ENCODE assay signal across 10 cellular contexts in genomic region chr1:89908993-89909436, GRCh38.
A peak's percentile ranks its signal among the peaks of the same experiment; 100 is the strongest.
DNase-seq lines count a peak whose midpoint lies in the region; ATAC-seq and TF ChIP-seq lines count a peak whose summit lies in the region.
"Had no signal": no experiment of that assay in that cellular context is flagged by ENCODE, and none has a peak within 500 bp of the region (broad histone marks: within the 10 kb centered on the region; RNA-seq: fewer than 3 reads in every experiment).

No MANE protein-coding gene starts in this region.

- DNase-seq in GM13977 (ENCODE audit: low spot score): peak; percentile 28
- DNase-seq in OCI-M1 (lab: John Stamatoyannopoulos, UW): peak; percentile 74
- DNase-seq in epithelial cell of esophagus (ENCODE audit: low read depth): peak; percentile 92
- no peak for DNase-seq in sciatic nerve (ENCODE audit: low spot score)
- no peak for DNase-seq in superior temporal gyrus (ENCODE audit: extremely low spot score)
- DNase-seq in amygdala (lab: John Stamatoyannopoulos, UW): no peak
- DNase-seq in stimulated activated naive CD4-positive, alpha-beta T cell (lab: John Stamatoyannopoulos, UW): no peak
- DNase-seq: anterior cingulate cortex, NCI-H524 treated with DMSO at 0.1 percent for 48 hours had no signal

- no peak for TF ChIP-seq CTCF in GM13977 (IDR thresholded peaks at IDR 0.05; ENCODE audit: extremely low read depth, insufficient read depth, missing control alignments)
- TF ChIP-seq CTCF in epithelial cell of esophagus (IDR thresholded peaks at IDR 0.05; ENCODE audit: insufficient read depth, low read depth, low read length, missing control alignments): no peak

- in situ Hi-C loops in GM13977 (cut with MboI; ENCODE audit: low pct_unique_long_range_greater_than_20kb, low sequenced_read_pairs, unreplicated experiment): no loop called here

- H3K4me3 ChIP-seq in epithelial cell of esophagus (ENCODE audit: low read length): no peak overlapping the region

- peak; percentile 47 for ATAC-seq in sciatic nerve
- ATAC-seq in HG03520 (IDR thresholded peaks at IDR 0.05; ENCODE audit: unreplicated experiment): no peak

- intact Hi-C loops in sciatic nerve (cut with DNase I): no loop called here

Comparison
In these comparisons a context has a peak if more than half of its experiments do, and no peak if none do; other contexts are left out.
1. DNase-seq: peak in GM13977 (single experiment), OCI-M1 (single experiment) and epithelial cell of esophagus (single experiment); none in sciatic nerve (single experiment), superior temporal gyrus (single experiment), amygdala (0 of 56) and stimulated activated naive CD4-positive, alpha-beta T cell (0 of 6).